Comparison of ENCODE assay signal across 15 cellular contexts in genomic region chr11:121105063-121105480, GRCh38. TPM values are rescaled to one million over a fixed set of nuclear protein-coding genes. Genes with fewer than 3 reads are reported as not detected.
A peak's percentile ranks its signal among the peaks of the same experiment; 100 is the strongest.
DNase-seq lines count a peak whose midpoint lies in the region; ATAC-seq and TF ChIP-seq lines count a peak whose summit lies in the region.
"Had no signal": no experiment of that assay in that cellular context is flagged by ENCODE, and none has a peak within 500 bp of the region (broad histone marks: within the 10 kb centered on the region; RNA-seq: fewer than 3 reads in every experiment).

No MANE protein-coding gene starts in this region.

- H3K27ac Mint-ChIP-seq in nephron: peak overlapping the region; percentile 78 to 92 (median 91)
- H3K27ac Mint-ChIP-seq: activated naive CD4-positive, alpha-beta T cell treated with anti-CD3 and anti-CD28 coated beads for 36 hours; T-helper 2 cell treated with Interferon-gamma antibody and Interleukin-4, amounts not matched to agents 5 μg/mL and 100 μg/mL, for 36 hours had no signal

- H3K4me1 ChIP-seq in adipocyte (ENCODE audit: control insufficient read depth, insufficient read depth, low read length) (peaks cover 15% of the 10 kb centered on the region), transverse colon (peaks cover 0 to 13% (median 0%) of the 10 kb centered on the region in 4 donors), hepatocyte (ENCODE audit: insufficient read depth) (peaks cover 7% of the 10 kb centered on the region), SK-N-SH (ENCODE audit: control insufficient read depth in 1 of 2, insufficient read depth in 2 of 2, low read depth in 1 of 2, low read length in 1 of 2) (peaks cover 0 to 8% of the 10 kb centered on the region in 2 experiments; a peak in 2 of 4 replicates)
- H3K4me1 ChIP-seq: BLaER1 treated with 17β-estradiol and CSF1 and Interleukin-3, amounts not matched to agents 10 nM and 100 nM had no signal

- no peaks in the 10 kb centered on the region for H3K9me3 ChIP-seq in adipocyte (ENCODE audit: control insufficient read depth, low read length)
- no peaks in the 10 kb centered on the region for H3K9me3 ChIP-seq in transverse colon
- no peaks in the 10 kb centered on the region for H3K9me3 ChIP-seq in hepatocyte (ENCODE audit: low read depth)
- H3K9me3 ChIP-seq in SK-N-SH: no peaks in the 10 kb centered on the region
- H3K9me3 ChIP-seq: BLaER1 treated with 17β-estradiol and CSF1 and Interleukin-3, amounts not matched to agents 10 nM and 100 nM; esophagus muscularis mucosa; neutrophil had no signal

- POLR2A ChIA-PET in SK-N-SH (lab: Yijun Ruan, JAX): no interaction called here

- H3K4me1 Mint-ChIP-seq in nephron: peaks cover 51% of the 10 kb centered on the region

- no peaks in the 10 kb centered on the region for H3K79me2 ChIP-seq in hepatocyte
- no peaks in the 10 kb centered on the region for H3K79me2 ChIP-seq in SK-N-SH (ENCODE audit: insufficient read depth)

- no peaks in the 10 kb centered on the region for H3K9me3 Mint-ChIP-seq in nephron
- H3K9me3 Mint-ChIP-seq: activated naive CD4-positive, alpha-beta T cell treated with anti-CD3 and anti-CD28 coated beads for 36 hours; T-helper 2 cell treated with Interferon-gamma antibody and Interleukin-4, amounts not matched to agents 5 μg/mL and 100 μg/mL, for 36 hours had no signal

- intact Hi-C loops in transverse colon (cut with DNase I; ENCODE audit: low total_unique reads): no loop called here

- CTCF ChIA-PET in SK-N-SH (lab: Yijun Ruan, JAX): interaction anchor here (0.9 to 1.8 kb wide), 4 partner anchors 12 to 90 kb away, joined by 3 to 9 read pairs (median 4); no protein-coding TSS in a partner anchor

- H3K36me3 ChIP-seq in adipocyte (ENCODE audit: control insufficient read depth, insufficient read depth, low read length, severe bottlenecking) (no peaks in the 10 kb centered on the region), transverse colon (no peaks in the 10 kb centered on the region), hepatocyte (replicated peaks; ENCODE audit: insufficient read depth, low read depth) (no peaks in the 10 kb centered on the region), SK-N-SH (replicated peaks in 1 of 2; ENCODE audit: control insufficient read depth in 1 of 2, insufficient read depth in 2 of 2, low read length in 1 of 2) (no peaks in the 10 kb centered on the region)
- H3K36me3 ChIP-seq: BLaER1 treated with 17β-estradiol and CSF1 and Interleukin-3, amounts not matched to agents 10 nM and 100 nM; brain microvascular endothelial cell; esophagus muscularis mucosa; neutrophil had no signal

- H3K27me3 ChIP-seq in adipocyte (replicated peaks; ENCODE audit: control insufficient read depth, insufficient read depth, low read length) (peaks cover 19% of the 10 kb centered on the region), transverse colon (no peaks in the 10 kb centered on the region), hepatocyte (peaks cover 5% of the 10 kb centered on the region), SK-N-SH (ENCODE audit: insufficient read depth) (no peaks in the 10 kb centered on the region)
- H3K27me3 ChIP-seq: BLaER1 treated with 17β-estradiol and CSF1 and Interleukin-3, amounts not matched to agents 10 nM and 100 nM; brain microvascular endothelial cell; esophagus muscularis mucosa had no signal

- TF ChIP-seq EP300 in transverse colon (IDR thresholded peaks at IDR 0.05; ENCODE audit: low read depth): no peak
- no peak for TF ChIP-seq EP300 in SK-N-SH (IDR thresholded peaks at IDR 0.05; ENCODE audit: borderline replicate concordance in 1 of 2, low read depth in 1 of 2, low read length in 1 of 2)

- no peaks in the 10 kb centered on the region for H3K36me3 Mint-ChIP-seq in nephron (ENCODE audit: low read depth)

- H3K9me2 ChIP-seq in hepatocyte (replicated peaks; ENCODE audit: insufficient read depth): no peaks in the 10 kb centered on the region
- no peaks in the 10 kb centered on the region for H3K9me2 ChIP-seq in SK-N-SH

- TF ChIP-seq CTCF in nephron (IDR thresholded peaks at IDR 0.05; ENCODE audit: unreplicated experiment in 3 of 3) (no peak), transverse colon (IDR thresholded peaks at IDR 0.05) (no peak), hepatocyte (IDR thresholded peaks at IDR 0.05; ENCODE audit: poor library complexity) (no peak), SK-N-SH (IDR thresholded peaks at IDR 0.05) (no peak)

- no peak overlapping the region for H3K9ac ChIP-seq in adipocyte (ENCODE audit: low read length)
- H3K9ac ChIP-seq in SK-N-SH: no peak overlapping the region
- H3K9ac ChIP-seq: BLaER1 treated with 17β-estradiol and CSF1 and Interleukin-3, amounts not matched to agents 10 nM and 100 nM had no signal

- DNase-seq in adipocyte (ENCODE audit: low read depth): peak; percentile 44
- peak; percentile 34 for DNase-seq in globus pallidus (ENCODE audit: low spot score)
- DNase-seq in transverse colon: no peak
- no peak for DNase-seq in hepatocyte (ENCODE audit: low spot score)
- no peak for DNase-seq in SK-N-SH
- DNase-seq: activated naive CD4-positive, alpha-beta T cell treated with anti-CD3 and anti-CD28 coated beads for 36 hours; brain microvascular endothelial cell; stimulated activated naive CD4-positive, alpha-beta T cell treated with Interleukin-2 at 50 U/mL for 16 hours had no signal

- in situ Hi-C loops in transverse colon (cut with MboI; ENCODE audit: low pct_ligation_motif_present in 1 of 4, low pct_unique_long_range_greater_than_20kb in 1 of 4, low sequenced_read_pairs in 3 of 4): loop anchor here in 2 of 4 donors (25.0 kb wide), 2 partner anchors 168 to 593 kb away; partner anchors contain the start of gene GRIK4 (in 1 of the 2)

- H3K4me3 ChIP-seq in adipocyte (ENCODE audit: low read length) (no peak overlapping the region), transverse colon (no peak overlapping the region), hepatocyte (no peak overlapping the region), SK-N-SH (ENCODE audit: low read depth in 2 of 2, low read length in 1 of 2) (no peak overlapping the region)
- H3K4me3 ChIP-seq: BLaER1 treated with 17β-estradiol and CSF1 and Interleukin-3, amounts not matched to agents 10 nM and 100 nM; esophagus muscularis mucosa had no signal

- H3K4me2 ChIP-seq in hepatocyte (no peak overlapping the region), SK-N-SH (no peak overlapping the region)
- H3K4me2 ChIP-seq: BLaER1 treated with 17β-estradiol and CSF1 and Interleukin-3, amounts not matched to agents 10 nM and 100 nM had no signal

- no peak overlapping the region for H2AFZ ChIP-seq in hepatocyte
- no peak overlapping the region for H2AFZ ChIP-seq in SK-N-SH (ENCODE audit: low read depth)

- H3F3A ChIP-seq in SK-N-SH (replicated peaks; ENCODE audit: insufficient read depth): no peaks in the 10 kb centered on the region

- no peak for ATAC-seq in GM18858 (IDR thresholded peaks at IDR 0.05; ENCODE audit: unreplicated experiment)

- H3K27ac ChIP-seq in transverse colon (peak overlapping the region; percentile 15 to 54 (median 34)), hepatocyte (no peak overlapping the region), SK-N-SH (ENCODE audit: low read depth in 2 of 2, low read length in 1 of 2) (no peak overlapping the region)
- H3K27ac ChIP-seq: BLaER1 treated with 17β-estradiol and CSF1 and Interleukin-3, amounts not matched to agents 10 nM and 100 nM; brain microvascular endothelial cell; HL-60; neutrophil had no signal

- whole genome bisulfite sequencing in transverse colon (ENCODE audit: low coverage in 1 of 2), 2 donors: 24 to 63% methylated on average over 1 to 4 of the region's 4 CpGs
- WGBS in hepatocyte (ENCODE audit: low lambda C conversion rate, missing lambda C conversion rate): 67% methylated on average over 4 of the region's 4 CpGs
- 78% methylated on average over 4 of the region's 4 CpGs for WGBS in SK-N-SH (ENCODE audit: low lambda C conversion rate)

- H4K20me1 ChIP-seq in hepatocyte (ENCODE audit: insufficient read depth, poor library complexity, severe bottlenecking): no peaks in the 10 kb centered on the region
- no peaks in the 10 kb centered on the region for H4K20me1 ChIP-seq in SK-N-SH (ENCODE audit: insufficient read depth)
- H4K20me1 ChIP-seq: BLaER1 treated with 17β-estradiol and CSF1 and Interleukin-3, amounts not matched to agents 10 nM and 100 nM had no signal

- no peak for TF ChIP-seq POLR2A in transverse colon (IDR thresholded peaks at IDR 0.05)

- no peak overlapping the region for H3K4me3 Mint-ChIP-seq in nephron
- H3K4me3 Mint-ChIP-seq: activated naive CD4-positive, alpha-beta T cell treated with anti-CD3 and anti-CD28 coated beads for 36 hours; T-helper 2 cell treated with Interferon-gamma antibody and Interleukin-4, amounts not matched to agents 5 μg/mL and 100 μg/mL, for 36 hours had no signal

- TF ChIP-seq RAD21 in SK-N-SH (IDR thresholded peaks at IDR 0.05; ENCODE audit: low read length): no peak

- H3K27me3 Mint-ChIP-seq in nephron (ENCODE audit: low read depth): no peaks in the 10 kb centered on the region

TF ChIP-seq in SK-N-SH, 30 proteins besides CTCF, POLR2A, EP300 and RAD21 (continues in another document):
- no peak for TF ChIP-seq EZH2phosphoT487 (IDR thresholded peaks at IDR 0.05; ENCODE audit: borderline replicate concordance, low read depth)
- TF ChIP-seq USF2 (IDR thresholded peaks at IDR 0.05; ENCODE audit: borderline replicate concordance, low read depth, low read length): no peak
- no peak for TF ChIP-seq ELF1 (IDR thresholded peaks at IDR 0.05)
- TF ChIP-seq TEAD4 (IDR thresholded peaks at IDR 0.05; ENCODE audit: borderline replicate concordance, insufficient read depth): no peak
- no peak for TF ChIP-seq TCF12 (IDR thresholded peaks at IDR 0.05)
- no peak for TF ChIP-seq TAF1 (IDR thresholded peaks at IDR 0.05; ENCODE audit: borderline replicate concordance, low read depth, low read length)
- no peak for TF ChIP-seq USF1 (IDR thresholded peaks at IDR 0.05; ENCODE audit: borderline replicate concordance, low read depth)

RNA-seq across cellular contexts. Expression of gene TECTA, which starts 4.0 kb away (rescaled TPM):
- total RNA-seq in transverse colon: 1 to 10 TPM in 1 of 4 donors, under 1 TPM in 3; 0.20 to 1.1 (median 0.44) TPM
- 0.12 and 0.50 TPM in 2 replicates for total RNA-seq in hepatocyte
- polyA plus RNA-seq in hepatocyte: 0.17 and 0.44 TPM in 2 replicates
- polyA plus RNA-seq in SK-N-SH (2012; rRNA removed): 0.58 and 0.88 TPM in 2 replicates
- polyA plus RNA-seq in SK-N-SH (2012; cell fraction: cytosol; rRNA removed): 0.24 and 0.33 TPM in 2 replicates
- polyA plus RNA-seq in SK-N-SH (2012; cell fraction: nucleus; rRNA removed): 2.5 and 2.6 TPM in 2 replicates

Comparison
In these comparisons a context has a peak if more than half of its experiments do, and no peak if none do; other contexts are left out.
1. DNase-seq: peak in adipocyte (single experiment) and globus pallidus (single experiment); none in transverse colon (single experiment), hepatocyte (single experiment) and SK-N-SH (single experiment).
2. H3K27ac ChIP-seq: peak in transverse colon (4 of 4); none in hepatocyte (single experiment) and SK-N-SH (0 of 2).